In genomic region chrX:150548251-150548650, GRCh38 we compare ENCODE assay signal across 8 cellular contexts. TPM values are rescaled to one million over a fixed set of nuclear protein-coding genes. Genes with fewer than 3 reads are reported as not detected.
DNase-seq lines count a peak whose midpoint lies in the region; ATAC-seq lines count a peak whose summit lies in the region.

No MANE protein-coding gene starts in this region.

- ATAC-seq in memory B cell (ENCODE audit: low read depth) (no peak), GM19324 (IDR thresholded peaks at IDR 0.05; ENCODE audit: low FRiP score, unreplicated experiment) (no peak)

- no peaks in the 10 kb centered on the region for H3K9me3 Mint-ChIP-seq in activated CD4-positive, alpha-beta T cell treated with anti-CD3 and anti-CD28 coated beads, Interleukin-2, amount 10 ng/mL, durations not matched to agents 7 days and 5 days
- H3K9me3 Mint-ChIP-seq in memory B cell: no peaks in the 10 kb centered on the region

- H3K4me1 Mint-ChIP-seq in activated CD4-positive, alpha-beta T cell treated with anti-CD3 and anti-CD28 coated beads, Interleukin-2, amount 10 ng/mL, durations not matched to agents 7 days and 5 days: peaks cover 32% of the 10 kb centered on the region
- H3K4me1 Mint-ChIP-seq in memory B cell: peaks cover 17% of the 10 kb centered on the region

- POLR2A ChIA-PET in activated CD4-positive, alpha-beta T cell treated with anti-CD3 and anti-CD28 coated beads, Interleukin-2, amount 10 ng/mL, durations not matched to agents 7 days and 5 days (lab: Charles Lee): no interaction called here

- no peak for DNase-seq in activated CD4-positive, alpha-beta T cell treated with anti-CD3 and anti-CD28 coated beads, Interleukin-2, amount 10 ng/mL, durations not matched to agents 7 days and 5 days
- no peak for DNase-seq in activated CD4-positive, alpha-beta T cell treated with anti-CD3 and anti-CD28 coated beads for 1 hour
- DNase-seq in memory B cell (ENCODE audit: low spot score in 2 of 2) (no peak), NCI-H146 treated with DMSO at 0.1 percent for 48 hours (lab: John Stamatoyannopoulos, UW; ENCODE audit: unreplicated experiment) (no peak), NCI-H1417 (lab: John Stamatoyannopoulos, UW) (no peak)

- CTCF ChIA-PET in activated CD4-positive, alpha-beta T cell treated with anti-CD3 and anti-CD28 coated beads, Interleukin-2, amount 10 ng/mL, durations not matched to agents 7 days and 5 days (lab: Charles Lee): no interaction called here

- H3K4me3 Mint-ChIP-seq in activated CD4-positive, alpha-beta T cell treated with anti-CD3 and anti-CD28 coated beads, Interleukin-2, amount 10 ng/mL, durations not matched to agents 7 days and 5 days: no peak overlapping the region
- H3K4me3 Mint-ChIP-seq in memory B cell: peak overlapping the region; percentile 89

- H3K36me3 Mint-ChIP-seq in activated CD4-positive, alpha-beta T cell treated with anti-CD3 and anti-CD28 coated beads, Interleukin-2, amount 10 ng/mL, durations not matched to agents 7 days and 5 days (ENCODE audit: low read depth): no peaks in the 10 kb centered on the region
- no peaks in the 10 kb centered on the region for H3K36me3 Mint-ChIP-seq in memory B cell

- peak overlapping the region; percentile 93 for H3K27ac ChIP-seq in angular gyrus (ENCODE audit: low read depth, low read length)
- H3K27ac ChIP-seq in temporal lobe (ENCODE audit: low read depth, low read length): peak overlapping the region; percentile 92

- no peaks in the 10 kb centered on the region for H3K27me3 Mint-ChIP-seq in activated CD4-positive, alpha-beta T cell treated with anti-CD3 and anti-CD28 coated beads, Interleukin-2, amount 10 ng/mL, durations not matched to agents 7 days and 5 days
- no peaks in the 10 kb centered on the region for H3K27me3 Mint-ChIP-seq in memory B cell

- peak overlapping the region; percentile 41 for H3K27ac Mint-ChIP-seq in activated CD4-positive, alpha-beta T cell treated with anti-CD3 and anti-CD28 coated beads, Interleukin-2, amount 10 ng/mL, durations not matched to agents 7 days and 5 days
- peak overlapping the region; percentile 76 for H3K27ac Mint-ChIP-seq in memory B cell

RNA-seq across cellular contexts. Expression of gene MTM1, which starts 20.2 kb away (rescaled TPM):
- total RNA-seq in activated CD4-positive, alpha-beta T cell treated with anti-CD3 and anti-CD28 coated beads, Interleukin-2, amount 10 ng/mL, durations not matched to agents 7 days and 5 days: 10 to 100 TPM; 36.5 to 50.6 TPM
- total RNA-seq in temporal lobe: 8.1 TPM
